8 cellular contexts compared by ENCODE assay signal in genomic region chr1:111755321-111756123, GRCh38. TPM values are rescaled to one million over a fixed set of nuclear protein-coding genes. Genes with fewer than 3 reads are reported as not detected.
A peak's percentile ranks its signal among the peaks of the same experiment; 100 is the strongest.
DNase-seq lines count a peak whose midpoint lies in the region; ATAC-seq, FAIRE-seq and TF ChIP-seq lines count a peak whose summit lies in the region.

Gene DDX20 (plus strand): TSS chr1:111755901. CDS start chr1:111755925, 24 bp downstream.

- no peaks in the 10 kb centered on the region for H3K9me1 ChIP-seq in keratinocyte (ENCODE audit: control insufficient read depth, extremely low read depth, insufficient read depth, low read length)

- H3K36me3 ChIP-seq in keratinocyte (ENCODE audit: control insufficient read depth in 2 of 2, extremely low read depth in 1 of 2, insufficient read depth in 2 of 2, low read length in 2 of 2) = peaks cover 0 to 2% of the 10 kb centered on the region in 2 experiments

- H3K27me3 Mint-ChIP-seq in central memory CD8-positive, alpha-beta T cell = no peaks in the 10 kb centered on the region

- H3K9me3 Mint-ChIP-seq in central memory CD8-positive, alpha-beta T cell = no peaks in the 10 kb centered on the region

- peak within 1 kb of the TSS; percentile 99 for H2AFZ ChIP-seq in keratinocyte (ENCODE audit: control insufficient read depth, low read length)

- H3K27ac Mint-ChIP-seq in central memory CD8-positive, alpha-beta T cell (ENCODE audit: low read depth) = peak within 1 kb of the TSS; percentile 97

- H3K79me2 ChIP-seq in keratinocyte (ENCODE audit: control insufficient read depth, insufficient read depth, low read length) = peaks cover 23% of the 10 kb centered on the region

- peak within 1 kb of the TSS; percentile 95 for H3K4me2 ChIP-seq in keratinocyte (ENCODE audit: control insufficient read depth, extremely low read depth, insufficient read depth, low read depth, low read length)

- peak within 1 kb of the TSS; percentile 93 for H3K27ac ChIP-seq in keratinocyte (ENCODE audit: control insufficient read depth, insufficient read depth, low read length)

- ATAC-seq in GM19025 (IDR thresholded peaks at IDR 0.05; ENCODE audit: low read depth, unreplicated experiment) (peak; percentile 91), HG03342 (IDR thresholded peaks at IDR 0.05; ENCODE audit: unreplicated experiment) (peak; percentile 90)
- peak; percentile 91 for ATAC-seq in central memory CD8-positive, alpha-beta T cell (replicated peaks; ENCODE audit: extremely low read depth, poor library complexity, severe bottlenecking)

- H3K4me1 ChIP-seq in keratinocyte (ENCODE audit: control insufficient read depth, extremely low read depth, insufficient read depth, low read length) = peaks cover 16% of the 10 kb centered on the region

- peak within 1 kb of the TSS; percentile 87 to 98 (median 90) for H3K4me3 ChIP-seq in keratinocyte (ENCODE audit: control insufficient read depth in 2 of 3, extremely low read depth in 1 of 3, insufficient read depth in 2 of 3, low read depth in 1 of 3, low read length in 3 of 3)

- H3K27me3 ChIP-seq in keratinocyte (ENCODE audit: control insufficient read depth, extremely low read depth, insufficient read depth, low read length) = no peaks in the 10 kb centered on the region

- H3K9me3 ChIP-seq in keratinocyte (ENCODE audit: control insufficient read depth, low read depth, low read length) = no peaks in the 10 kb centered on the region

- peak; percentile 48 for FAIRE-seq in keratinocyte (lab: Jason Lieb, UNC)

- H3K9ac ChIP-seq in keratinocyte (ENCODE audit: control insufficient read depth, extremely low read depth, insufficient read depth, low read length) = peak within 1 kb of the TSS; percentile 93

- peak within 1 kb of the TSS; percentile 87 for H3K4me3 Mint-ChIP-seq in central memory CD8-positive, alpha-beta T cell

- dilution Hi-C loops in keratinocyte (cut with MboI; ENCODE audit: extremely low pct_ligation_motif_present, low sequenced_read_pairs) = no loop called here

- no peaks in the 10 kb centered on the region for H4K20me1 ChIP-seq in keratinocyte (ENCODE audit: control insufficient read depth, extremely low read depth, insufficient read depth, low read length)

- peaks cover 30% of the 10 kb centered on the region for H3K4me1 Mint-ChIP-seq in central memory CD8-positive, alpha-beta T cell

- peaks cover 34% of the 10 kb centered on the region for H3K36me3 Mint-ChIP-seq in central memory CD8-positive, alpha-beta T cell (ENCODE audit: insufficient read depth)

- DNase-seq in AG20443 (ENCODE audit: low spot score) (peak; percentile 98), NCI-H345 treated with DMSO at 0.1 percent for 48 hours (lab: John Stamatoyannopoulos, UW; ENCODE audit: unreplicated experiment) (peak; percentile 99), keratinocyte (ENCODE audit: low read depth, low spot score) (peak; percentile 65)
- peak; percentile 87 for DNase-seq in activated CD4-positive, CD25-positive, alpha-beta regulatory T cell treated with anti-CD3 and anti-CD28 coated beads, Interleukin-2, amount 50 U/mL, for 16 hours (ENCODE audit: low read depth, low spot score)
- DNase-seq in central memory CD8-positive, alpha-beta T cell (ENCODE audit: low spot score in 2 of 2) = peak; percentile 89 to 91
- DNase-seq in stimulated activated CD4-positive, alpha-beta T cell treated with anti-CD3 and anti-CD28 coated beads, Interleukin-15, amount 100 ng/mL, for 1 hour (ENCODE audit: low read depth in 1 of 2, low spot score in 1 of 2) = peak; percentile 88

- peak; percentile 76 to 90 (median 79) for TF ChIP-seq CTCF in keratinocyte (optimal IDR thresholded peaks at IDR 0.05 in 1 of 3, IDR thresholded peaks at IDR 0.05 in 1 of 3, conservative IDR thresholded peaks at IDR 0.05 in 1 of 3; ENCODE audit: extremely low read depth in 1 of 3, insufficient read depth in 2 of 3, low read length in 3 of 3)

RNA-seq across cellular contexts. Expression of gene DDX20, which starts in this region (rescaled TPM):
- 9.6 to 14.8 TPM (median 11.6 TPM) in 3 replicates for polyA plus RNA-seq in keratinocyte
- 5.7 TPM for polyA plus RNA-seq in keratinocyte (2011; ENCODE audit: low read depth)
- polyA plus RNA-seq in keratinocyte (2011; cell fraction: cytosol; rRNA removed) = 6.6 and 13.6 TPM in 2 replicates
- polyA plus RNA-seq in keratinocyte (2011; cell fraction: nucleus; rRNA removed) = 12.8 and 17.8 TPM in 2 replicates
- 6.2 and 10.7 TPM in 2 replicates for polyA plus RNA-seq in keratinocyte (2012; ENCODE audit: low replicate concordance)
- polyA minus RNA-seq in keratinocyte = 3.6 to 15.5 TPM (median 9.4 TPM) in 3 replicates
- 11.5 TPM for polyA minus RNA-seq in keratinocyte (2011; cell fraction: cytosol; rRNA and poly(A)+ RNA removed)
- polyA minus RNA-seq in keratinocyte (2011; cell fraction: nucleus; rRNA and poly(A)+ RNA removed) = 10.6 and 13.3 TPM in 2 replicates

Comparison
In these comparisons a context has a peak if more than half of its experiments do, and no peak if none do; other contexts are left out.
1. Peak in every context shown above with its lines: DNase-seq, ATAC-seq, H3K4me3 ChIP-seq and H3K27ac ChIP-seq.